In genomic region chr2:84640386-84640785, GRCh38 we compare ENCODE assay signal across 19 cellular contexts.
"Had no signal": no experiment of that assay in that cellular context is flagged by ENCODE, and none has a peak within 500 bp of the region (broad histone marks: within the 10 kb centered on the region; RNA-seq: fewer than 3 reads in every experiment).

No MANE protein-coding gene starts in this region.

- ATAC-seq: gastroesophageal sphincter; lower lobe of right lung; psoas muscle; stimulated activated naive B cell treated with anti-CD40 and anti-IgM and Interleukin-4, amounts not matched to agents 10 μg/mL and 1 μg/mL and 100 μg/mL, for 72 hours; stimulated activated naive CD8-positive, alpha-beta T cell treated with anti-CD3 and anti-CD28 coated beads, Interleukin-15, amount 100 ng/mL, for 72 hours had no signal

- FAIRE-seq: endometrium had no signal

- DNase-seq: effector memory CD4-positive, alpha-beta T cell; esophagus squamous epithelium; foreskin fibroblast; left ventricle myocardium inferior; lower lobe of right lung; midbrain; psoas muscle; sigmoid colon; stimulated activated CD4-positive, alpha-beta T cell treated with anti-CD3 and anti-CD28 coated beads, Interleukin-2, amount 100 ng/mL, for 24 hours; stimulated activated CD4-positive, alpha-beta T cell treated with anti-CD3 and anti-CD28 coated beads, Interleukin-4, amount 100 ng/mL, for 4 hours; stimulated activated naive B cell treated with anti-CD40 and anti-IgM and Interleukin-4, amounts not matched to agents 10 μg/mL and 1 μg/mL and 100 μg/mL, for 72 hours; stimulated activated naive CD8-positive, alpha-beta T cell treated with anti-CD3 and anti-CD28 coated beads, Interleukin-15, amount 100 ng/mL, for 72 hours; testis; transverse colon had no signal

- H3K27me3 ChIP-seq: esophagus squamous epithelium, gastroesophageal sphincter, neutrophil, right atrium auricular region, sigmoid colon, testis, transverse colon had no signal

- H3K27ac ChIP-seq: esophagus squamous epithelium, gastroesophageal sphincter, left ventricle myocardium inferior, lower lobe of right lung, neutrophil, psoas muscle, right atrium auricular region, sigmoid colon, skin epidermis, testis, transverse colon had no signal

- H3K36me3 ChIP-seq: esophagus squamous epithelium, gastroesophageal sphincter, left ventricle myocardium inferior, lower lobe of right lung, neutrophil, right atrium auricular region, sigmoid colon, transverse colon had no signal

- H3K4me3 ChIP-seq: esophagus squamous epithelium, gastroesophageal sphincter, left ventricle myocardium inferior, lower lobe of right lung, psoas muscle, right atrium auricular region, sigmoid colon, skin epidermis, testis, transverse colon had no signal

- H3K9me3 ChIP-seq: esophagus squamous epithelium, gastroesophageal sphincter, left ventricle myocardium inferior, lower lobe of right lung, neutrophil, psoas muscle, right atrium auricular region, sigmoid colon, testis, transverse colon had no signal

- H3K4me1 ChIP-seq: esophagus squamous epithelium, gastroesophageal sphincter, left ventricle myocardium inferior, lower lobe of right lung, psoas muscle, right atrium auricular region, sigmoid colon, testis had no signal
